27 cellular contexts compared by ENCODE assay signal in the genomic region with DNA sequence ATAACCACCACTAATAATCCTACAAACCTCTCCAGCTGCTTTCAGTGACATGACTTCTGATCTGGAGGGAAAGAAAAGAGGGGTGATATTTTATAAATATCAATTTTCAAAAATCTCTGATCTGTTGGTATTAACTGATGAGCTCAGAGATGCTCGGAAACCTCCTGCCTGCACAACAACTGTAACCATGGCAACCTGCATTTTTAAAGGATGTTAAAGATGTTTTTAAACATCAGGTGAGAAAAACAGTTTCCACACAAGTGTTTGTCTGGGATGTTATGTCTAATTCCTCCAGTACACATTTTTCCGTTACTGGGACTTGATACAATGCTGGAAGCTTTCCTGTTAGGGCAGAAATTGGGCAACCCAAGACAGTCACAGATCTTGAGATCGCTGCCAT.
"Had no signal": no experiment of that assay in that cellular context is flagged by ENCODE, and none has a peak within 500 bp of the region (broad histone marks: within the 10 kb centered on the region; RNA-seq: fewer than 3 reads in every experiment).

No MANE protein-coding gene starts in this region.

- H3K27me3 ChIP-seq: colonic mucosa, gastrocnemius medialis, heart right ventricle, left lung had no signal

- H3K4me3 Mint-ChIP-seq: dendritic cell treated with granulocyte-macrophage colony-stimulating factor and Interleukin-4, amounts not matched to agents 40 ng/mL and 50 ng/mL, for 4 days; effector memory CD8-positive, alpha-beta T cell; endodermal cell; mesothelial cell of epicardium had no signal

- ATAC-seq: effector memory CD8-positive, alpha-beta T cell; esophagus mucosa; gastrocnemius medialis; heart right ventricle; left cardiac atrium; left lung; left ventricle myocardium superior; lower lobe of right lung; mucosa of descending colon had no signal

- DNase-seq: colonic mucosa; cortex of kidney; effector CD8-positive, alpha-beta T cell; effector memory CD8-positive, alpha-beta T cell; endodermal cell; erythroblast; esophagus squamous epithelium; foreskin fibroblast; foreskin melanocyte; gastrocnemius medialis; glutamatergic neuron; head of caudate nucleus; heart right ventricle; hippocampal formation; left cardiac atrium; left lung; left ventricle myocardium superior; lower lobe of right lung; mesenchymal stem cell; mucosa of descending colon had no signal

- H3K9me3 ChIP-seq: colonic mucosa, esophagus squamous epithelium, gastrocnemius medialis, heart right ventricle, left lung, lower lobe of right lung, mucosa of descending colon had no signal

- H3K27ac ChIP-seq: colonic mucosa, epithelial cell of prostate, esophagus squamous epithelium, gastrocnemius medialis, heart right ventricle, left lung, lower lobe of right lung had no signal

- H3K36me3 ChIP-seq: colonic mucosa, esophagus squamous epithelium, gastrocnemius medialis, heart right ventricle, left lung, lower lobe of right lung had no signal

- H3K27ac Mint-ChIP-seq: dendritic cell treated with granulocyte-macrophage colony-stimulating factor and Interleukin-4, amounts not matched to agents 40 ng/mL and 50 ng/mL, for 4 days; effector memory CD8-positive, alpha-beta T cell; endodermal cell; mesothelial cell of epicardium had no signal

- H3K9me3 Mint-ChIP-seq: dendritic cell treated with granulocyte-macrophage colony-stimulating factor and Interleukin-4, amounts not matched to agents 40 ng/mL and 50 ng/mL, for 4 days; effector memory CD8-positive, alpha-beta T cell; endodermal cell; mesothelial cell of epicardium had no signal

- H3K36me3 Mint-ChIP-seq: mesothelial cell of epicardium had no signal

- FAIRE-seq: endometrium, islet of Langerhans, keratinocyte had no signal

- H3K4me1 ChIP-seq: colonic mucosa, esophagus squamous epithelium, gastrocnemius medialis, heart right ventricle, left lung, lower lobe of right lung had no signal

- H3K4me3 ChIP-seq: colonic mucosa, esophagus squamous epithelium, gastrocnemius medialis, heart right ventricle, left lung, lower lobe of right lung, mucosa of descending colon had no signal
